ENCODE assay signal across 16 cellular contexts in genomic region chr6:47318236-47318974, GRCh38. TPM values are rescaled to one million over a fixed set of nuclear protein-coding genes. Genes with fewer than 3 reads are reported as not detected.
A peak's percentile ranks its signal among the peaks of the same experiment; 100 is the strongest.
DNase-seq lines count a peak whose midpoint lies in the region; TF ChIP-seq lines count a peak whose summit lies in the region.
"Had no signal": no experiment of that assay in that cellular context is flagged by ENCODE, and none has a peak within 500 bp of the region (broad histone marks: within the 10 kb centered on the region; RNA-seq: fewer than 3 reads in every experiment).

No MANE protein-coding gene starts in this region.

- H3K4me2 ChIP-seq in parathyroid adenoma (ENCODE audit: low read length), result peak overlapping the region; percentile 45

- DNase-seq in DMS 273 (lab: John Stamatoyannopoulos, UW; ENCODE audit: unreplicated experiment) (peak; percentile 64), DMS 273 treated with DMSO at 0.1 percent for 48 hours (lab: John Stamatoyannopoulos, UW) (no peak), SK-N-DZ (ENCODE audit: low spot score) (no peak), immature natural killer cell (no peak)
- DNase-seq: 8988T; ACHN; C1 segment of cervical spinal cord; CD4-positive, alpha-beta T cell; DND-41; GDM1; GOT3; H9 had no signal

- no peak for TF ChIP-seq CTCF in 22Rv1 (IDR thresholded peaks at IDR 0.05)
- TF ChIP-seq CTCF in VCaP (conservative IDR thresholded peaks at IDR 0.05), result no peak
- TF ChIP-seq CTCF in parathyroid adenoma (IDR thresholded peaks at IDR 0.05), result no peak

- H3K4me1 Mint-ChIP-seq in immature natural killer cell, result peaks cover 0 to 6% of the 10 kb centered on the region in 2 donors
- H3K4me1 Mint-ChIP-seq: B cell had no signal

- H3K36me3 ChIP-seq in parathyroid adenoma (ENCODE audit: control insufficient read depth, insufficient read depth, low read length), result no peaks in the 10 kb centered on the region

- H3K27ac ChIP-seq in 22Rv1, result peak overlapping the region; percentile 84
- H3K27ac ChIP-seq in VCaP, result peak overlapping the region; percentile 45; the same call in 1 of the 2 replicates
- peak overlapping the region; percentile 55 for H3K27ac ChIP-seq in parathyroid adenoma

- no peak overlapping the region for H3K27ac Mint-ChIP-seq in immature natural killer cell
- H3K27ac Mint-ChIP-seq: B cell; CD4-positive, alpha-beta T cell; H9 had no signal

- H3K79me2 ChIP-seq in parathyroid adenoma, result no peaks in the 10 kb centered on the region

- H3K9ac ChIP-seq in parathyroid adenoma, result no peak overlapping the region

- H3K36me3 Mint-ChIP-seq in immature natural killer cell, result no peaks in the 10 kb centered on the region

- no peaks in the 10 kb centered on the region for H3K27me3 ChIP-seq in parathyroid adenoma (ENCODE audit: control insufficient read depth, insufficient read depth, low read length)

- H3K27me3 Mint-ChIP-seq in immature natural killer cell (ENCODE audit: low read depth in 3 of 3), result peaks cover 0 to 11% (median 5%) of the 10 kb centered on the region in 3 donors

- H3K4me1 ChIP-seq in parathyroid adenoma, result peaks cover 21% of the 10 kb centered on the region

- no peak overlapping the region for H3K4me3 Mint-ChIP-seq in immature natural killer cell
- H3K4me3 Mint-ChIP-seq: B cell; CD4-positive, alpha-beta T cell; H9 had no signal

- peaks cover 0 to 6% (median 0%) of the 10 kb centered on the region in 6 donors for H3K9me3 Mint-ChIP-seq in immature natural killer cell
- H3K9me3 Mint-ChIP-seq: CD4-positive, alpha-beta T cell had no signal

- H3K9me3 ChIP-seq in parathyroid adenoma (ENCODE audit: control insufficient read depth, low read length), result no peaks in the 10 kb centered on the region

- peak overlapping the region; percentile 27 for H3K4me3 ChIP-seq in parathyroid adenoma (ENCODE audit: low read depth, low read length)

- H2AFZ ChIP-seq in parathyroid adenoma, result no peak overlapping the region

RNA-seq across cellular contexts. Expression of gene TNFRSF21, which starts 8.7 kb away (rescaled TPM):
- 13.1 and 17.8 TPM in 2 replicates for polyA plus RNA-seq in SK-N-DZ (2014; cell fraction: cytosol; rRNA removed)
- polyA plus RNA-seq in SK-N-DZ (2014; cell fraction: nucleus; rRNA removed), result 4.2 and 6.2 TPM in 2 replicates
- 1 to 10 TPM in 1 of 3 donors, under 1 TPM in 2; 0.08 to 1.0 (median 0.38) TPM for polyA plus RNA-seq in immature natural killer cell
